In the genomic region with DNA sequence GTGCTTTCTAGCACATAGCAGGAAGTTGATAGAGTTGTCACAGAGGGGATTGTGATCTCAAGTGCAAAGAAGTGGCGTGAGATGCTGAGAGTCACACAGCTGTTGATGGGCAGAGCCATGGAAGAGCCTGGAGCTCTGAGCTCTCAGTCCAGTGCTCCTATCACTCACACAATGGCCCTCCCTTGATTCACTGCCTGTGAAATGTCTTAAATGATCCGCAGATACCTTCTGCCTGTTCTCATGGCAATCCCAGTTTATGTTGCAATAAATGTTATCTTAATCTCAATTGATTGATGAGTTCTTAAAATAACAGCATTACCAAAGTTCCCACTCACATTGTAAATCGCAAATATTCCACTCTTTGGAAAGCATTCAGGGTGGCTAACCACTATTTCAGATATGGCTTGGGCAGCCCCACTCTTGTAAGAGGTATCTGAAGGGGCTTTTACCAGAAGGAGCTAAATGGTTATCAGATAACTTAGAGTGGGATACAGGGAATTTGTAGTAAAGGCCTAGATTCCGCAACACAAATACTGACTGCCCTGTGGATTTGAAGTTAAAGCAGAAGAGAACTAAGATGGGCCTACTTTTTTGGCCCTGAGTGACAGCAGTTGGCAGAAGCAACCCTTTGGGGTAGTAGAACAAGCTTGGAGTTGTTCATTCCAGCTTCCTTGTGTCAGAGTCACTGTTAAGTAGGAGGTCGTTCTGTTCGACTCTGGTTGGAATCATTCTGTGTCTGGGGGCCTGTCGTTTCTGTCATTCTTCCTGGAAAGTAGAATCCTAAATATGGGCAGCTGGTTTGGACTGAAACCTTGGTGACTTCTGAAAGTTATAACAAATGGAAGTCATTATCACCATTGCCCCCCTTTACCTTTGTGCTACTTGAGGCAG, we compare ENCODE assay signal across 1 cellular context.
TF ChIP-seq lines count a peak whose summit lies in the region.

No MANE protein-coding gene starts in this region.

TF ChIP-seq in HEK293, 187 proteins besides CTCF, POLR2A, EP300 and RAD21 (continued from another document):
- TF ChIP-seq, protein P1, sequence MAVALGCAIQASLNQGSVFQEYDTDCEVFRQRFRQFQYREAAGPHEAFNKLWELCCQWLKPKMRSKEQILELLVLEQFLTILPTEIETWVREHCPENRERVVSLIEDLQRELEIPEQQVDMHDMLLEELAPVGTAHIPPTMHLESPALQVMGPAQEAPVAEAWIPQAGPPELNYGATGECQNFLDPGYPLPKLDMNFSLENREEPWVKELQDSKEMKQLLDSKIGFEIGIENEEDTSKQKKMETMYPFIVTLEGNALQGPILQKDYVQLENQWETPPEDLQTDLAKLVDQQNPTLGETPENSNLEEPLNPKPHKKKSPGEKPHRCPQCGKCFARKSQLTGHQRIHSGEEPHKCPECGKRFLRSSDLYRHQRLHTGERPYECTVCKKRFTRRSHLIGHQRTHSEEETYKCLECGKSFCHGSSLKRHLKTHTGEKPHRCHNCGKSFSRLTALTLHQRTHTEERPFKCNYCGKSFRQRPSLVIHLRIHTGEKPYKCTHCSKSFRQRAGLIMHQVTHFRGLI (tag by site-specific recombination; IDR thresholded peaks at IDR 0.05), result peak; percentile 84
- TF ChIP-seq, protein P2, sequence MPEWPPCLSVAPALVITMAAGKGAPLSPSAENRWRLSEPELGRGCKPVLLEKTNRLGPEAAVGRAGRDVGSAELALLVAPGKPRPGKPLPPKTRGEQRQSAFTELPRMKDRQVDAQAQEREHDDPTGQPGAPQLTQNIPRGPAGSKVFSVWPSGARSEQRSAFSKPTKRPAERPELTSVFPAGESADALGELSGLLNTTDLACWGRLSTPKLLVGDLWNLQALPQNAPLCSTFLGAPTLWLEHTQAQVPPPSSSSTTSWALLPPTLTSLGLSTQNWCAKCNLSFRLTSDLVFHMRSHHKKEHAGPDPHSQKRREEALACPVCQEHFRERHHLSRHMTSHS (tag by site-specific recombination; IDR thresholded peaks at IDR 0.05), result no peak
